ENCODE assay signal across 8 cellular contexts in the genomic region with DNA sequence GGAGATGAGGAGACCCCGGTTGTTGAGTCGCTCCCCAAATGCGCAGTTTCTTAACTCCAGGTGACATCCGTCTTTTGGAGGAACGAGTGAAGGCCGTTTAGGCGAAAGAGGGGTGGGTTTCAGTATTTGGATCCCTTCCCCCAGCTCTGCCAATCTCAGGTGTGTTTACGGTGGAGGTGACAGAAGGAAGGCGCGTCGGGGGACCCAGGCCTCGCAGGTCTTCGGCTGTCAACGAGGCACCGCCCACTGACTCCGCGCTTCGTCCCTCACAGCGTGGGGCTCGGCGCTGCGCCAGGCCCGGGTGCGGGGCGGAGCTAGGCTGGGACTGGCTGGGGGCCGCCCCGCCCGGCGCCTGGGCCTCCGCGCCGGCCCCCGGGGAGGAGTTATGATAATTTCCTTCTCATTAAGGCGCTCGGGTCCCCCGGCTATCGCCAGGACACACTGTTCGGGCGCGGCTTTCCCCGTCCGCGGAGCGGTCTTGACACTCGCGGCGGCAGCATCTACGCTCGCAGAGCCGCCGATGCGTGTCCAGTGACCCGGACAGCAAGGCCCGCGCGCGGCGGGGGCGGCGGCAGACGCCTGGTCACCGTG. TPM values are rescaled to one million over a fixed set of nuclear protein-coding genes. Genes with fewer than 3 reads are reported as not detected.
DNase-seq lines count a peak whose midpoint lies in the region; ATAC-seq, FAIRE-seq and TF ChIP-seq lines count a peak whose summit lies in the region.

A gene (plus strand): TSS at position 434 of the 591 bp plus-strand sequence. CDS start 239 bp downstream, outside the sequence.

- H3K9me3 ChIP-seq in kidney (ENCODE audit: control insufficient read depth in 1 of 2, low read length in 2 of 2), result no peaks in the 10 kb centered on the region

- intact Hi-C loops in kidney (cut with DNase I), result no loop called here

- peak within 1 kb of the TSS; percentile 32 to 38 for H3K4me3 ChIP-seq in kidney (ENCODE audit: low read length in 2 of 2)

- no peak for ATAC-seq in GM19452 (IDR thresholded peaks at IDR 0.05; ENCODE audit: unreplicated experiment)

- no peaks in the 10 kb centered on the region for H3K36me3 ChIP-seq in kidney (ENCODE audit: control insufficient read depth in 1 of 2, insufficient read depth in 2 of 2, low read length in 2 of 2)

- in situ Hi-C loops in T47D (cut with HindIII; ENCODE audit: low pct_unique_long_range_greater_than_20kb, low sequenced_read_pairs), result no loop called here

- no peak within 1 kb of the TSS for H3K9ac ChIP-seq in kidney (ENCODE audit: low read length in 2 of 2)

- FAIRE-seq in kidney (lab: Jason Lieb, UNC), result no peak

- H3K27ac ChIP-seq in kidney (ENCODE audit: low read depth in 2 of 2, low read length in 2 of 2), result no peak within 1 kb of the TSS

- peak; percentile 58 for DNase-seq in activated CD8-positive, alpha-beta memory T cell treated with anti-CD3 and anti-CD28 coated beads for 24 hours
- no peak for DNase-seq in activated CD8-positive, alpha-beta memory T cell treated with anti-CD3 and anti-CD28 coated beads, Interleukin-2, amount 50 U/mL, for 4 hours
- DNase-seq in NCI-H748 (lab: John Stamatoyannopoulos, UW; ENCODE audit: unreplicated experiment), result peak; percentile 80
- peak; percentile 97 to 99 for DNase-seq in T47D (ENCODE audit: low read depth in 1 of 2, low spot score in 1 of 2)
- peak; percentile 89 for DNase-seq in kidney
- DNase-seq in stimulated activated CD8-positive, alpha-beta memory T cell treated with anti-CD3 and anti-CD28 coated beads, Interleukin-4, amount 100 ng/mL, for 48 hours, result peak; percentile 61
- DNase-seq in DMS53 (lab: John Stamatoyannopoulos, UW), result no peak

- no peak for TF ChIP-seq CTCF in kidney (IDR thresholded peaks at IDR 0.05; ENCODE audit: borderline replicate concordance, extremely low read depth, insufficient read depth)

- peaks cover 0 to 13% of the 10 kb centered on the region in 2 donors for H3K4me1 ChIP-seq in kidney (ENCODE audit: control insufficient read depth in 1 of 2, insufficient read depth in 1 of 2, low read depth in 1 of 2, low read length in 2 of 2)

RNA-seq across cellular contexts. Expression of the gene that starts here (rescaled TPM):
- 1.4 TPM for total RNA-seq in kidney
- 0.65 TPM for polyA plus RNA-seq in kidney (ENCODE audit: insufficient read depth, low read depth, low replicate concordance)

Comparison
In these comparisons a context has a peak if more than half of its experiments do, and no peak if none do; other contexts are left out.
1. DNase-seq: peak in activated CD8-positive, alpha-beta memory T cell treated with anti-CD3 and anti-CD28 coated beads for 24 hours (single experiment), NCI-H748 (single experiment), T47D (2 of 2), kidney (single experiment) and stimulated activated CD8-positive, alpha-beta memory T cell treated with anti-CD3 and anti-CD28 coated beads, Interleukin-4, amount 100 ng/mL, for 48 hours (single experiment); none in activated CD8-positive, alpha-beta memory T cell treated with anti-CD3 and anti-CD28 coated beads, Interleukin-2, amount 50 U/mL, for 4 hours (single experiment) and DMS53 (single experiment).